ENCODE assay signal across 1 cellular context in genomic region chr15:84883916-84884781, GRCh38.
TF ChIP-seq lines count a peak whose summit lies in the region.

A gene with protein sequence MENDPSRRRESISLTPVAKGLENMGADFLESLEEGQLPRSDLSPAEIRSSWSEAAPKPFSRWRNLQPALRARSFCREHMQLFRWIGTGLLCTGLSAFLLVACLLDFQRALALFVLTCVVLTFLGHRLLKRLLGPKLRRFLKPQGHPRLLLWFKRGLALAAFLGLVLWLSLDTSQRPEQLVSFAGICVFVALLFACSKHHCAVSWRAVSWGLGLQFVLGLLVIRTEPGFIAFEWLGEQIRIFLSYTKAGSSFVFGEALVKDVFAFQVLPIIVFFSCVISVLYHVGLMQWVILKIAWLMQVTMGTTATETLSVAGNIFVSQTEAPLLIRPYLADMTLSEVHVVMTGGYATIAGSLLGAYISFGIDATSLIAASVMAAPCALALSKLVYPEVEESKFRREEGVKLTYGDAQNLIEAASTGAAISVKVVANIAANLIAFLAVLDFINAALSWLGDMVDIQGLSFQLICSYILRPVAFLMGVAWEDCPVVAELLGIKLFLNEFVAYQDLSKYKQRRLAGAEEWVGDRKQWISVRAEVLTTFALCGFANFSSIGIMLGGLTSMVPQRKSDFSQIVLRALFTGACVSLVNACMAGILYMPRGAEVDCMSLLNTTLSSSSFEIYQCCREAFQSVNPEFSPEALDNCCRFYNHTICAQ (plus strand): TSS chr15:84884662. CDS start chr15:84887761, 3,099 bp downstream.

TF ChIP-seq in HepG2, 621 proteins besides CTCF, POLR2A, EP300 and RAD21 (continued from another document and continues in another):
- 0 out of 2 replicates have a peak, but pooled peaks have one; percentile 33 for TF ChIP-seq POGK (CRISPR knock-in tag; conservative IDR thresholded peaks at IDR 0.05)
- TF ChIP-seq MTA1 (CRISPR knock-in tag; IDR thresholded peaks at IDR 0.05; ENCODE audit: borderline replicate concordance): peak; percentile 82; the same call in 1 of the 2 replicates
- TF ChIP-seq ZMYM3 (CRISPR knock-in tag; IDR thresholded peaks at IDR 0.05): peak; percentile 56; the same call in 1 of the 2 replicates
- TF ChIP-seq, protein P1, sequence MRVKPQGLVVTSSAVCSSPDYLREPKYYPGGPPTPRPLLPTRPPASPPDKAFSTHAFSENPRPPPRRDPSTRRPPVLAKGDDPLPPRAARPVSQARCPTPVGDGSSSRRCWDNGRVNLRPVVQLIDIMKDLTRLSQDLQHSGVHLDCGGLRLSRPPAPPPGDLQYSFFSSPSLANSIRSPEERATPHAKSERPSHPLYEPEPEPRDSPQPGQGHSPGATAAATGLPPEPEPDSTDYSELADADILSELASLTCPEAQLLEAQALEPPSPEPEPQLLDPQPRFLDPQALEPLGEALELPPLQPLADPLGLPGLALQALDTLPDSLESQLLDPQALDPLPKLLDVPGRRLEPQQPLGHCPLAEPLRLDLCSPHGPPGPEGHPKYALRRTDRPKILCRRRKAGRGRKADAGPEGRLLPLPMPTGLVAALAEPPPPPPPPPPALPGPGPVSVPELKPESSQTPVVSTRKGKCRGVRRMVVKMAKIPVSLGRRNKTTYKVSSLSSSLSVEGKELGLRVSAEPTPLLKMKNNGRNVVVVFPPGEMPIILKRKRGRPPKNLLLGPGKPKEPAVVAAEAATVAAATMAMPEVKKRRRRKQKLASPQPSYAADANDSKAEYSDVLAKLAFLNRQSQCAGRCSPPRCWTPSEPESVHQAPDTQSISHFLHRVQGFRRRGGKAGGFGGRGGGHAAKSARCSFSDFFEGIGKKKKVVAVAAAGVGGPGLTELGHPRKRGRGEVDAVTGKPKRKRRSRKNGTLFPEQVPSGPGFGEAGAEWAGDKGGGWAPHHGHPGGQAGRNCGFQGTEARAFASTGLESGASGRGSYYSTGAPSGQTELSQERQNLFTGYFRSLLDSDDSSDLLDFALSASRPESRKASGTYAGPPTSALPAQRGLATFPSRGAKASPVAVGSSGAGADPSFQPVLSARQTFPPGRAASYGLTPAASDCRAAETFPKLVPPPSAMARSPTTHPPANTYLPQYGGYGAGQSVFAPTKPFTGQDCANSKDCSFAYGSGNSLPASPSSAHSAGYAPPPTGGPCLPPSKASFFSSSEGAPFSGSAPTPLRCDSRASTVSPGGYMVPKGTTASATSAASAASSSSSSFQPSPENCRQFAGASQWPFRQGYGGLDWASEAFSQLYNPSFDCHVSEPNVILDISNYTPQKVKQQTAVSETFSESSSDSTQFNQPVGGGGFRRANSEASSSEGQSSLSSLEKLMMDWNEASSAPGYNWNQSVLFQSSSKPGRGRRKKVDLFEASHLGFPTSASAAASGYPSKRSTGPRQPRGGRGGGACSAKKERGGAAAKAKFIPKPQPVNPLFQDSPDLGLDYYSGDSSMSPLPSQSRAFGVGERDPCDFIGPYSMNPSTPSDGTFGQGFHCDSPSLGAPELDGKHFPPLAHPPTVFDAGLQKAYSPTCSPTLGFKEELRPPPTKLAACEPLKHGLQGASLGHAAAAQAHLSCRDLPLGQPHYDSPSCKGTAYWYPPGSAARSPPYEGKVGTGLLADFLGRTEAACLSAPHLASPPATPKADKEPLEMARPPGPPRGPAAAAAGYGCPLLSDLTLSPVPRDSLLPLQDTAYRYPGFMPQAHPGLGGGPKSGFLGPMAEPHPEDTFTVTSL (CRISPR knock-in tag; IDR thresholded peaks at IDR 0.05; ENCODE audit: borderline replicate concordance): peak; percentile 20; the same call in 1 of the 2 replicates
- TF ChIP-seq NONO (IDR thresholded peaks at IDR 0.05): no peak
- TF ChIP-seq NONO (CRISPR knock-in tag; conservative IDR thresholded peaks at IDR 0.05): peak; percentile 49
- 0 out of 2 replicates have a peak, but pooled peaks have one; percentile 24 for TF ChIP-seq MIER3 (CRISPR knock-in tag; IDR thresholded peaks at IDR 0.05; ENCODE audit: borderline replicate concordance)
- no peak for TF ChIP-seq SRSF9 (IDR thresholded peaks at IDR 0.05; ENCODE audit: borderline replicate concordance, insufficient read depth, low read depth, low read length, poor library complexity, severe bottlenecking)
- TF ChIP-seq, protein P2, sequence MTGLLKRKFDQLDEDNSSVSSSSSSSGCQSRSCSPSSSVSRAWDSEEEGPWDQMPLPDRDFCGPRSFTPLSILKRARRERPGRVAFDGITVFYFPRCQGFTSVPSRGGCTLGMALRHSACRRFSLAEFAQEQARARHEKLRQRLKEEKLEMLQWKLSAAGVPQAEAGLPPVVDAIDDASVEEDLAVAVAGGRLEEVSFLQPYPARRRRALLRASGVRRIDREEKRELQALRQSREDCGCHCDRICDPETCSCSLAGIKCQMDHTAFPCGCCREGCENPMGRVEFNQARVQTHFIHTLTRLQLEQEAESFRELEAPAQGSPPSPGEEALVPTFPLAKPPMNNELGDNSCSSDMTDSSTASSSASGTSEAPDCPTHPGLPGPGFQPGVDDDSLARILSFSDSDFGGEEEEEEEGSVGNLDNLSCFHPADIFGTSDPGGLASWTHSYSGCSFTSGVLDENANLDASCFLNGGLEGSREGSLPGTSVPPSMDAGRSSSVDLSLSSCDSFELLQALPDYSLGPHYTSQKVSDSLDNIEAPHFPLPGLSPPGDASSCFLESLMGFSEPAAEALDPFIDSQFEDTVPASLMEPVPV (CRISPR knock-in tag; IDR thresholded peaks at IDR 0.05): peak; percentile 54; the same call in 1 of the 2 replicates
- TF ChIP-seq, protein P3, sequence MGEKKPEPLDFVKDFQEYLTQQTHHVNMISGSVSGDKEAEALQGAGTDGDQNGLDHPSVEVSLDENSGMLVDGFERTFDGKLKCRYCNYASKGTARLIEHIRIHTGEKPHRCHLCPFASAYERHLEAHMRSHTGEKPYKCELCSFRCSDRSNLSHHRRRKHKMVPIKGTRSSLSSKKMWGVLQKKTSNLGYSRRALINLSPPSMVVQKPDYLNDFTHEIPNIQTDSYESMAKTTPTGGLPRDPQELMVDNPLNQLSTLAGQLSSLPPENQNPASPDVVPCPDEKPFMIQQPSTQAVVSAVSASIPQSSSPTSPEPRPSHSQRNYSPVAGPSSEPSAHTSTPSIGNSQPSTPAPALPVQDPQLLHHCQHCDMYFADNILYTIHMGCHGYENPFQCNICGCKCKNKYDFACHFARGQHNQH (CRISPR knock-in tag; IDR thresholded peaks at IDR 0.05): peak; percentile 41; the same call in 1 of the 2 replicates
- TF ChIP-seq HDAC1 (CRISPR knock-in tag; IDR thresholded peaks at IDR 0.05): peak; percentile 79
- TF ChIP-seq ZMAT3 (CRISPR knock-in tag; conservative IDR thresholded peaks at IDR 0.05): peak; percentile 60; the same call in 1 of the 2 replicates
- TF ChIP-seq, protein P4, sequence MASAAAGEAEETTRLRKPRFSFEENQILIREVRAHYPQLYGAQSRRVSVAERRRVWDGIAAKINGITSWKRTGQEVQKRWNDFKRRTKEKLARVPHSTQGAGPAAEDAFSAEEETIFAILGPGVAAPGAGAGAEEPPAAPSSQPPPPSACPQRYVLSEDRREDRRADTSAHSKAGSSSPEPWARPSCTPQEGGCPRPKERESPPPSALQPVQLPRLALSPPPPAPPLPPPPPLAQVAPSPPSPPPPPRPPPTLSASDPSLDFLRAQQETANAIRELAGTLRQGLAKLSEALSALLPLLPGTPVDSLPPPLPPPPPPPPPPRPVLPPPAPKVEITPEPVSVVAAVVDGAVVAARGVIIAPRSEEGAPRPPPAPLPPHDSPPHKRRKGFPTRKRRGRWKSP (CRISPR knock-in tag; IDR thresholded peaks at IDR 0.05): peak; percentile 44; the same call in 1 of the 2 replicates
- no peak for TF ChIP-seq PCBP1 (IDR thresholded peaks at IDR 0.05; ENCODE audit: borderline replicate concordance, low read depth, low read length)
- peak in 1 of 2 experiments; percentile 44; a peak in 1 of 4 replicates for TF ChIP-seq NR2F1 (CRISPR knock-in tag; IDR thresholded peaks at IDR 0.05)
- TF ChIP-seq TEAD3 (CRISPR knock-in tag; optimal IDR thresholded peaks at IDR 0.05; ENCODE audit: borderline replicate concordance): peak; percentile 60
- peak; percentile 65; the same call in 1 of the 2 replicates for TF ChIP-seq REPIN1 (CRISPR knock-in tag; IDR thresholded peaks at IDR 0.05; ENCODE audit: borderline replicate concordance, low read depth)
- peak; percentile 67; the same call in 1 of the 2 replicates for TF ChIP-seq MIXL1 (CRISPR knock-in tag; IDR thresholded peaks at IDR 0.05)
- no peak for TF ChIP-seq GRHL1 (CRISPR knock-in tag; conservative IDR thresholded peaks at IDR 0.05)
- TF ChIP-seq, protein P5, sequence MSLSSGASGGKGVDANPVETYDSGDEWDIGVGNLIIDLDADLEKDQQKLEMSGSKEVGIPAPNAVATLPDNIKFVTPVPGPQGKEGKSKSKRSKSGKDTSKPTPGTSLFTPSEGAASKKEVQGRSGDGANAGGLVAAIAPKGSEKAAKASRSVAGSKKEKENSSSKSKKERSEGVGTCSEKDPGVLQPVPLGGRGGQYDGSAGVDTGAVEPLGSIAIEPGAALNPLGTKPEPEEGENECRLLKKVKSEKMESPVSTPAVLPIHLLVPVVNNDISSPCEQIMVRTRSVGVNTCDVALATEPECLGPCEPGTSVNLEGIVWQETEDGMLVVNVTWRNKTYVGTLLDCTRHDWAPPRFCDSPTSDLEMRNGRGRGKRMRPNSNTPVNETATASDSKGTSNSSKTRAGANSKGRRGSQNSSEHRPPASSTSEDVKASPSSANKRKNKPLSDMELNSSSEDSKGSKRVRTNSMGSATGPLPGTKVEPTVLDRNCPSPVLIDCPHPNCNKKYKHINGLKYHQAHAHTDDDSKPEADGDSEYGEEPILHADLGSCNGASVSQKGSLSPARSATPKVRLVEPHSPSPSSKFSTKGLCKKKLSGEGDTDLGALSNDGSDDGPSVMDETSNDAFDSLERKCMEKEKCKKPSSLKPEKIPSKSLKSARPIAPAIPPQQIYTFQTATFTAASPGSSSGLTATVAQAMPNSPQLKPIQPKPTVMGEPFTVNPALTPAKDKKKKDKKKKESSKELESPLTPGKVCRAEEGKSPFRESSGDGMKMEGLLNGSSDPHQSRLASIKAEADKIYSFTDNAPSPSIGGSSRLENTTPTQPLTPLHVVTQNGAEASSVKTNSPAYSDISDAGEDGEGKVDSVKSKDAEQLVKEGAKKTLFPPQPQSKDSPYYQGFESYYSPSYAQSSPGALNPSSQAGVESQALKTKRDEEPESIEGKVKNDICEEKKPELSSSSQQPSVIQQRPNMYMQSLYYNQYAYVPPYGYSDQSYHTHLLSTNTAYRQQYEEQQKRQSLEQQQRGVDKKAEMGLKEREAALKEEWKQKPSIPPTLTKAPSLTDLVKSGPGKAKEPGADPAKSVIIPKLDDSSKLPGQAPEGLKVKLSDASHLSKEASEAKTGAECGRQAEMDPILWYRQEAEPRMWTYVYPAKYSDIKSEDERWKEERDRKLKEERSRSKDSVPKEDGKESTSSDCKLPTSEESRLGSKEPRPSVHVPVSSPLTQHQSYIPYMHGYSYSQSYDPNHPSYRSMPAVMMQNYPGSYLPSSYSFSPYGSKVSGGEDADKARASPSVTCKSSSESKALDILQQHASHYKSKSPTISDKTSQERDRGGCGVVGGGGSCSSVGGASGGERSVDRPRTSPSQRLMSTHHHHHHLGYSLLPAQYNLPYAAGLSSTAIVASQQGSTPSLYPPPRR (CRISPR knock-in tag; IDR thresholded peaks at IDR 0.05; ENCODE audit: borderline replicate concordance): no peak
- TF ChIP-seq ARID4A (CRISPR knock-in tag; IDR thresholded peaks at IDR 0.05; ENCODE audit: borderline replicate concordance): peak; percentile 56; the same call in 1 of the 2 replicates
